ENCODE assay signal across 31 cellular contexts in genomic region chr15:74197176-74197965, GRCh38. TPM values are rescaled to one million over a fixed set of nuclear protein-coding genes. Genes with fewer than 3 reads are reported as not detected.
"Had no signal": no experiment of that assay in that cellular context is flagged by ENCODE, and none has a peak within 500 bp of the region (broad histone marks: within the 10 kb centered on the region; RNA-seq: fewer than 3 reads in every experiment).

No MANE protein-coding gene starts in this region.

- H3K4me3 ChIP-seq: adrenal gland, breast epithelium, Peyer's patch, SJSA1 had no signal

- ATAC-seq: activated T-cell treated with anti-CD3 and anti-CD28 coated beads, Interleukin-2, amount 50 U/mL, for 72 hours; T-helper 17 cell; WTC11 had no signal

- H3K27me3 ChIP-seq: adrenal gland, breast epithelium, Peyer's patch, SJSA1 had no signal

- H3K27ac ChIP-seq: adrenal gland, breast epithelium, KMS-11, Peyer's patch, RWPE1 had no signal

- H3K4me2 ChIP-seq: KMS-11 had no signal

- H3K9ac ChIP-seq: KMS-11 had no signal

- DNase-seq: activated CD4-positive, alpha-beta memory T cell treated with anti-CD3 and anti-CD28 coated beads, Interleukin-2, amount 10 ng/mL, durations not matched to agents 7 days and 5 days; activated CD4-positive, alpha-beta T cell treated with anti-CD3 and anti-CD28 coated beads, Interleukin-2, amount 10 ng/mL, durations not matched to agents 7 days and 5 days; activated CD4-positive, CD25-positive, alpha-beta regulatory T cell treated with anti-CD3 and anti-CD28 coated beads, Interleukin-2, amount 50 U/mL, for 72 hours; activated CD8-positive, alpha-beta memory T cell treated with anti-CD3 and anti-CD28 coated beads, Interleukin-2, amount 50 U/mL, for 4 hours; activated naive CD4-positive, alpha-beta T cell treated with anti-CD3 and anti-CD28 coated beads, Interleukin-2, amount 50 U/mL, for 16 hours; activated naive CD8-positive, alpha-beta T cell treated with anti-CD3 and anti-CD28 coated beads, Interleukin-2, amount 10 ng/mL, durations not matched to agents 7 days and 5 days; activated T-cell treated with anti-CD3 and anti-CD28 coated beads, Interleukin-2, amount 50 U/mL, for 72 hours; adrenal gland; anterior cingulate cortex; central memory CD4-positive, alpha-beta T cell; NCI-H1092; NCI-H1417; NCI-H1694; NCI-H2029; NCI-H345; NCI-H510A; NCI-H526 treated with DMSO at 0.1 percent for 48 hours; NCI-H82; OCI-M1; Peyer's patch; SHP77; T-helper 17 cell; T-helper 9 cell had no signal

- H3K36me3 ChIP-seq: adrenal gland, breast epithelium, Peyer's patch, SJSA1 had no signal

- H3K9me3 ChIP-seq: adrenal gland, breast epithelium, Peyer's patch, SJSA1 had no signal

RNA-seq across cellular contexts. Expression of gene STRA6, which starts 5.2 kb away (rescaled TPM):
- total RNA-seq: activated CD4-positive, alpha-beta memory T cell treated with anti-CD3 and anti-CD28 coated beads, Interleukin-2, amount 10 ng/mL, durations not matched to agents 7 days and 5 days; activated CD4-positive, alpha-beta T cell treated with anti-CD3 and anti-CD28 coated beads, Interleukin-2, amount 10 ng/mL, durations not matched to agents 7 days and 5 days; activated naive CD8-positive, alpha-beta T cell treated with anti-CD3 and anti-CD28 coated beads, Interleukin-2, amount 10 ng/mL, durations not matched to agents 7 days and 5 days; activated T-helper 2 cell treated with anti-CD3 and anti-CD28 coated beads, Interferon-gamma antibody, Interleukin-2, Interleukin-4, amounts not matched to agents 10 μg/mL and 5 μg/mL and 100 μg/mL, durations not matched to agents 14 hours and 24 hours and 36 hours; MCF 10A; T-helper 17 cell had no signal

RNA-seq across cellular contexts. Expression of gene ISLR, which starts 23.9 kb away (rescaled TPM):
- total RNA-seq: activated CD4-positive, alpha-beta memory T cell treated with anti-CD3 and anti-CD28 coated beads, Interleukin-2, amount 10 ng/mL, durations not matched to agents 7 days and 5 days; activated CD4-positive, alpha-beta T cell treated with anti-CD3 and anti-CD28 coated beads, Interleukin-2, amount 10 ng/mL, durations not matched to agents 7 days and 5 days; activated naive CD8-positive, alpha-beta T cell treated with anti-CD3 and anti-CD28 coated beads, Interleukin-2, amount 10 ng/mL, durations not matched to agents 7 days and 5 days; activated T-helper 2 cell treated with anti-CD3 and anti-CD28 coated beads, Interferon-gamma antibody, Interleukin-2, Interleukin-4, amounts not matched to agents 10 μg/mL and 5 μg/mL and 100 μg/mL, durations not matched to agents 14 hours and 24 hours and 36 hours; MCF 10A; SJSA1; T-helper 17 cell had no signal

RNA-seq across cellular contexts. Expression of gene CCDC33, which starts 38.8 kb away (rescaled TPM):
- total RNA-seq: activated CD4-positive, alpha-beta memory T cell treated with anti-CD3 and anti-CD28 coated beads, Interleukin-2, amount 10 ng/mL, durations not matched to agents 7 days and 5 days; activated CD4-positive, alpha-beta T cell treated with anti-CD3 and anti-CD28 coated beads, Interleukin-2, amount 10 ng/mL, durations not matched to agents 7 days and 5 days; activated T-cell treated with anti-CD3 and anti-CD28 coated beads, Interleukin-2, amount 50 U/mL, for 72 hours; activated T-helper 2 cell treated with anti-CD3 and anti-CD28 coated beads, Interferon-gamma antibody, Interleukin-2, Interleukin-4, amounts not matched to agents 10 μg/mL and 5 μg/mL and 100 μg/mL, durations not matched to agents 14 hours and 24 hours and 36 hours; chondrocyte; MCF 10A; SJSA1; T-helper 17 cell had no signal
